11 cellular contexts compared by ENCODE assay signal in the genomic region with DNA sequence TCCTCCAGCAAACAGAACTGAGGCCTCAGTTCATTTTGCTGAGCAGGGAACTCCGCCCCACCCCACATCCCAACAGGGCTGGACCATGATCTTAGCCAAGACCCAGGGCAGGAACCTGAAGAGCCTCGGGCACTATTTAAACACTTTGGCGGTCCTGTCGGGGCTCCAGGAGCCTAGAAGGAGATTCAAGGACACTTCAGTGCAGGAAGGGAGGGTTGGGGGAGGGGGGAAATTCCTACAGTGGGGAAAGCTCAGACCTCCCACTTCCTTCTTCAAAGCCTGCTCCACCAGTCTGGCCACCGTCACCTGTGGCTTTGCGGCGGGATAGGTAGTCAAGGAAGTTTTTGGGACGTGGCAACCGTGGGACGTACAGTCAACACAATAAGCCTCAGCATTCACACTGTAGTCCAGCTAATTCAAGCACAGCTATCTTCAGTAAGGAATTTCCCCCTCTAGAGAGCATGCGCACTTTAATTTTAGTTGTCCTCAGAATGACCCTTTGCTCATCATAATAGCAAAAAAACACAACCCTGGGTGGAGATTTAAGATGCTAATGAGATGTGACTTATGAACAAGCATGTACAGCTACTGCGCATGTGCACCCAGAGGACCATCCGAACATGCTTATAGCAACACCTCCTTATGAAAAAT. TPM values are rescaled to one million over a fixed set of nuclear protein-coding genes. Genes with fewer than 3 reads are reported as not detected.
A peak's percentile ranks its signal among the peaks of the same experiment; 100 is the strongest.
DNase-seq lines count a peak whose midpoint lies in the region; ATAC-seq and TF ChIP-seq lines count a peak whose summit lies in the region.
"Had no signal": no experiment of that assay in that cellular context is flagged by ENCODE, and none has a peak within 500 bp of the region (broad histone marks: within the 10 kb centered on the region; RNA-seq: fewer than 3 reads in every experiment).

No MANE protein-coding gene starts in this region.

- H3K4me1 ChIP-seq in heart left ventricle (peaks cover 0 to 30% (median 24%) of the 10 kb centered on the region in 12 donors), vagina (peaks cover 37% of the 10 kb centered on the region)

- no peak overlapping the region for H3K27ac Mint-ChIP-seq in T-helper 2 cell treated with Interferon-gamma antibody and Interleukin-4, amounts not matched to agents 5 μg/mL and 100 μg/mL, for 36 hours
- H3K27ac Mint-ChIP-seq: activated T-cell treated with anti-CD3 and anti-CD28 coated beads, Interleukin-2, amount 50 U/mL, for 24 hours had no signal

- TF ChIP-seq POLR2A in heart left ventricle (IDR thresholded peaks at IDR 0.05), result no peak
- TF ChIP-seq POLR2A in vagina (IDR thresholded peaks at IDR 0.05), result no peak

- H3K27me3 Mint-ChIP-seq in T-helper 2 cell treated with Interferon-gamma antibody and Interleukin-4, amounts not matched to agents 5 μg/mL and 100 μg/mL, for 36 hours (ENCODE audit: low read depth), result peaks cover 5% of the 10 kb centered on the region

- H3K27me3 ChIP-seq in heart left ventricle, result no peaks in the 10 kb centered on the region
- no peaks in the 10 kb centered on the region for H3K27me3 ChIP-seq in vagina

- no peak overlapping the region for H3K4me3 ChIP-seq in astrocyte of the spinal cord (ENCODE audit: low read depth, low read length)
- peak overlapping the region in 1 of 12 donors; percentile 13 for H3K4me3 ChIP-seq in heart left ventricle
- H3K4me3 ChIP-seq in vagina, result no peak overlapping the region

- H3K9me3 Mint-ChIP-seq in T-helper 2 cell treated with Interferon-gamma antibody and Interleukin-4, amounts not matched to agents 5 μg/mL and 100 μg/mL, for 36 hours, result no peaks in the 10 kb centered on the region
- H3K9me3 Mint-ChIP-seq: activated T-cell treated with anti-CD3 and anti-CD28 coated beads, Interleukin-2, amount 50 U/mL, for 24 hours had no signal

- DNase-seq in astrocyte of the spinal cord (ENCODE audit: low read depth, low spot score), result peak; percentile 24
- no peak for DNase-seq in heart left ventricle
- no peak for DNase-seq in omental fat pad (ENCODE audit: low spot score)
- no peak for DNase-seq in vagina (ENCODE audit: extremely low spot score in 2 of 2)
- no peak for DNase-seq in stimulated activated naive CD8-positive, alpha-beta T cell treated with anti-CD3 and anti-CD28 coated beads, Interleukin-15, Interleukin-2, amounts not matched to agents 100 U/mL and 50 U/mL, for 24 hours
- DNase-seq in T-helper 2 cell treated with Interferon-gamma antibody and Interleukin-4, amounts not matched to agents 5 μg/mL and 100 μg/mL, for 36 hours (ENCODE audit: low spot score), result no peak
- DNase-seq: activated T-cell treated with anti-CD3 and anti-CD28 coated beads, Interleukin-2, amount 50 U/mL, for 24 hours; dermis blood vessel endothelial cell; DMS79 treated with DMSO at 0.1 percent for 48 hours; NCI-H2081 had no signal

- no peaks in the 10 kb centered on the region for H3K36me3 Mint-ChIP-seq in T-helper 2 cell treated with Interferon-gamma antibody and Interleukin-4, amounts not matched to agents 5 μg/mL and 100 μg/mL, for 36 hours (ENCODE audit: low read depth)

- H3K36me3 ChIP-seq in heart left ventricle (no peaks in the 10 kb centered on the region), vagina (no peaks in the 10 kb centered on the region)

- 27 to 32% (median 31%) methylated on average over 12 to 13 of the region's 13 CpGs for WGBS in heart left ventricle, 4 donors

- intact Hi-C loops in heart left ventricle (cut with DNase I), result loop anchor here in 2 of 10 donors (10.0 kb wide), 1 partner anchor 153 kb away; the partner anchor contains the start of gene SHC3 (in 2 of the 2)
- intact Hi-C loops in vagina (cut with DNase I), result loop anchor here (5.0 to 10.0 kb wide), 2 partner anchors 153 to 635 kb away; partner anchors contain the start of genes SHC3 and SPIN1

- peaks cover 2% of the 10 kb centered on the region for H3K4me1 Mint-ChIP-seq in T-helper 2 cell treated with Interferon-gamma antibody and Interleukin-4, amounts not matched to agents 5 μg/mL and 100 μg/mL, for 36 hours (ENCODE audit: low read depth)

- peak overlapping the region in 11 of 12 donors; percentile 31 to 70 (median 55) for H3K27ac ChIP-seq in heart left ventricle
- H3K27ac ChIP-seq in vagina, result peak overlapping the region; percentile 92

- H3K9me3 ChIP-seq in heart left ventricle, result peaks cover 0 to under 1% (median 0%) of the 10 kb centered on the region in 12 donors
- H3K9me3 ChIP-seq in vagina, result no peaks in the 10 kb centered on the region

- ATAC-seq in heart left ventricle, result peak; percentile 64 to 86 (median 72)
- peak; percentile 21 for ATAC-seq in omental fat pad (ENCODE audit: low FRiP score)
- no peak for ATAC-seq in activated CD4-positive, CD25-positive, alpha-beta regulatory T cell treated with anti-CD3 and anti-CD28 coated beads, Interleukin-2, amount 50 U/mL, for 24 hours
- ATAC-seq in stimulated activated naive CD8-positive, alpha-beta T cell treated with anti-CD3 and anti-CD28 coated beads, Interleukin-15, Interleukin-2, amounts not matched to agents 100 U/mL and 50 U/mL, for 24 hours, result no peak

- TF ChIP-seq CTCF in astrocyte of the spinal cord (IDR thresholded peaks at IDR 0.05; ENCODE audit: low read depth, low read length) (no peak), heart left ventricle (IDR thresholded peaks at IDR 0.05) (no peak), omental fat pad (IDR thresholded peaks at IDR 0.05) (no peak), vagina (IDR thresholded peaks at IDR 0.05) (no peak)

- no peak overlapping the region for H3K4me3 Mint-ChIP-seq in T-helper 2 cell treated with Interferon-gamma antibody and Interleukin-4, amounts not matched to agents 5 μg/mL and 100 μg/mL, for 36 hours
- H3K4me3 Mint-ChIP-seq: activated T-cell treated with anti-CD3 and anti-CD28 coated beads, Interleukin-2, amount 50 U/mL, for 24 hours had no signal

- in situ Hi-C loops in astrocyte of the spinal cord (cut with HindIII; ENCODE audit: low sequenced_read_pairs), result no loop called here

RNA-seq across cellular contexts. Expression of gene S1PR3, which starts 30.9 kb away (rescaled TPM):
- 10 to 100 TPM in 7 of 9 donors, 1 to 10 TPM in 2; 7.4 to 50.3 (median 29.6) TPM for total RNA-seq in heart left ventricle
- polyA plus RNA-seq in heart left ventricle, result 10 to 100 TPM; 13.9 to 14.1 TPM
- 10 to 100 TPM; 19.0 to 61.7 (median 30.1) TPM for total RNA-seq in omental fat pad
- total RNA-seq in vagina, result 39.3 TPM

Comparison
In these comparisons a context has a peak if more than half of its experiments do, and no peak if none do; other contexts are left out.
1. ATAC-seq: peak in heart left ventricle (4 of 4) and omental fat pad (single experiment); none in activated CD4-positive, CD25-positive, alpha-beta regulatory T cell treated with anti-CD3 and anti-CD28 coated beads, Interleukin-2, amount 50 U/mL, for 24 hours (0 of 2) and stimulated activated naive CD8-positive, alpha-beta T cell treated with anti-CD3 and anti-CD28 coated beads, Interleukin-15, Interleukin-2, amounts not matched to agents 100 U/mL and 50 U/mL, for 24 hours (single experiment).